In the genomic region with DNA sequence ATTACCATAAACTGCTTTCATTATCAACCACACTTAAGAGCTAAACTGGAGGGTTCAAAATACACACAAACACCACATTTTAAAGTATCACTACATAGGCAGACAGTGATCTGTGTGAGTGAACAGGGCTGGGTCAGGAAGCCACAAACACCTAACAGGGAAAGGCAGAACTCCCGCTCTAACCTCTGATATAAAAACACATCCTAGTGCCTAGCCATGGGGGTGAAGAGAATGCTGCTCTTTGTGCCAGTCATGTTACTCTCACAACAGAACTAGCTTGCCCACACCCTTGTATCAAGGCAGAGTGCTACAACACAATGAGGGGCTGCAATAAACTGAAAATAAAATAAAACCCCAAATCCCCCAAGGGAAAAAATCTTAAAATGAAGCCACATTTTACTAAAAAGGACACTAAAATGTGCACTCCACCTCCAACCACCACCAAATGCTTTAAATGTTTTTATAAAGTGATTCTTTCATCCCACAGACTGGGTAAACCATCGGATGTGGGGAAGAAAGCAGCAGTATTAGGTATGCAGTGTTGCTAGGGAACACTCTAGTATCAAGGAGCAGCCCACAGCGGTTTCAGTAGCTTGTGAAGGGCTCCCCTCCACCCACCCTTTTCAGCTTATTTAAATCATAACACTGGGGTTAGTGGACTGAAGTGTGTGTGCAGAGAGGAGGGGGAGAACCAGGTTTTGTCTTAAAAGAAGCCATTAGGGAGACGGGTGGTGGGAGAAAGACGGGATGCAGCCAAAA, we compare ENCODE assay signal across 9 cellular contexts.
DNase-seq lines count a peak whose midpoint lies in the region; ATAC-seq, FAIRE-seq and TF ChIP-seq lines count a peak whose summit lies in the region.
"Had no signal": no experiment of that assay in that cellular context is flagged by ENCODE, and none has a peak within 500 bp of the region (broad histone marks: within the 10 kb centered on the region; RNA-seq: fewer than 3 reads in every experiment).

No MANE protein-coding gene starts in this region.

- H3K27ac ChIP-seq in neural cell (ENCODE audit: low read length) = peak overlapping the region; percentile 94

- no peak for FAIRE-seq in urothelium cell line (lab: Jason Lieb, UNC)

- no peaks in the 10 kb centered on the region for H3K27me3 ChIP-seq in neural cell (ENCODE audit: insufficient read depth, low read depth, low read length)

- peak; percentile 38 for TF ChIP-seq EP300 in neural cell (conservative IDR thresholded peaks at IDR 0.05; ENCODE audit: poor library complexity, severe bottlenecking)

- H3F3A ChIP-seq in neural cell (ENCODE audit: insufficient read depth, low read length, poor library complexity, severe bottlenecking) = peaks cover 3% of the 10 kb centered on the region

- no peaks in the 10 kb centered on the region for H3K36me3 ChIP-seq in neural cell (ENCODE audit: insufficient read depth, low read length)

- peak overlapping the region; percentile 72 for H3K9ac ChIP-seq in neural cell (ENCODE audit: low read length)

- ATAC-seq in GM18498 (IDR thresholded peaks at IDR 0.05; ENCODE audit: unreplicated experiment) (peak; percentile 74), HG03442 (IDR thresholded peaks at IDR 0.05; ENCODE audit: unreplicated experiment) (peak; percentile 79), GM19467 (IDR thresholded peaks at IDR 0.05; ENCODE audit: unreplicated experiment) (no peak), GM21390 (IDR thresholded peaks at IDR 0.05; ENCODE audit: unreplicated experiment) (no peak)
- ATAC-seq: stimulated activated naive B cell treated with anti-CD40 and anti-IgM and Interleukin-4, amounts not matched to agents 10 μg/mL and 1 μg/mL and 100 μg/mL, for 72 hours had no signal

- no peaks in the 10 kb centered on the region for H3K9me2 ChIP-seq in neural cell (ENCODE audit: insufficient read depth, low read length)

- DNase-seq in activated effector memory CD4-positive, alpha-beta T cell treated with anti-CD3 and anti-CD28 coated beads, Interleukin-2, amount 50 U/mL, for 16 hours = peak; percentile 77
- DNase-seq in kidney glomerular epithelial cell (lab: John Stamatoyannopoulos, UW) = no peak
- no peak for DNase-seq in urothelium cell line (ENCODE audit: low spot score)
- DNase-seq: stimulated activated naive B cell treated with anti-CD40 and anti-IgM and Interleukin-4, amounts not matched to agents 10 μg/mL and 1 μg/mL and 100 μg/mL, for 72 hours had no signal

- H2AFZ ChIP-seq in neural cell (ENCODE audit: low read depth, low read length) = peak overlapping the region; percentile 67

- peaks cover 18% of the 10 kb centered on the region for H3K79me2 ChIP-seq in neural cell (replicated peaks; ENCODE audit: insufficient read depth, low read length)

- H3K9me3 ChIP-seq in neural cell (ENCODE audit: low read length) = no peaks in the 10 kb centered on the region

- peak; percentile 47 for TF ChIP-seq RAD21 in neural cell (conservative IDR thresholded peaks at IDR 0.05)

- TF ChIP-seq CTCF in neural cell (IDR thresholded peaks at IDR 0.05; ENCODE audit: poor library complexity, severe bottlenecking) = no peak

- no peaks in the 10 kb centered on the region for H4K20me1 ChIP-seq in neural cell (ENCODE audit: insufficient read depth)

- H3K4me2 ChIP-seq in neural cell (ENCODE audit: low read length) = peak overlapping the region; percentile 88

- H3K4me3 ChIP-seq in neural cell (ENCODE audit: low read length) = peak overlapping the region; percentile 59

TF ChIP-seq in neural cell, 6 proteins besides CTCF, POLR2A, EP300 and RAD21:
- TF ChIP-seq TAF1 (IDR thresholded peaks at IDR 0.05; ENCODE audit: low read depth) (no peak), MXI1 (conservative IDR thresholded peaks at IDR 0.05; ENCODE audit: poor library complexity, severe bottlenecking) (peak; percentile 41), POLR2AphosphoS5 (IDR thresholded peaks at IDR 0.05) (peak; percentile 53), EZH2 (IDR thresholded peaks at IDR 0.05; ENCODE audit: borderline replicate concordance, insufficient read depth, low read length, poor library complexity, severe bottlenecking) (no peak), SMC3 (conservative IDR thresholded peaks at IDR 0.05; ENCODE audit: poor library complexity) (peak; percentile 62)
- TF ChIP-seq, protein P1, sequence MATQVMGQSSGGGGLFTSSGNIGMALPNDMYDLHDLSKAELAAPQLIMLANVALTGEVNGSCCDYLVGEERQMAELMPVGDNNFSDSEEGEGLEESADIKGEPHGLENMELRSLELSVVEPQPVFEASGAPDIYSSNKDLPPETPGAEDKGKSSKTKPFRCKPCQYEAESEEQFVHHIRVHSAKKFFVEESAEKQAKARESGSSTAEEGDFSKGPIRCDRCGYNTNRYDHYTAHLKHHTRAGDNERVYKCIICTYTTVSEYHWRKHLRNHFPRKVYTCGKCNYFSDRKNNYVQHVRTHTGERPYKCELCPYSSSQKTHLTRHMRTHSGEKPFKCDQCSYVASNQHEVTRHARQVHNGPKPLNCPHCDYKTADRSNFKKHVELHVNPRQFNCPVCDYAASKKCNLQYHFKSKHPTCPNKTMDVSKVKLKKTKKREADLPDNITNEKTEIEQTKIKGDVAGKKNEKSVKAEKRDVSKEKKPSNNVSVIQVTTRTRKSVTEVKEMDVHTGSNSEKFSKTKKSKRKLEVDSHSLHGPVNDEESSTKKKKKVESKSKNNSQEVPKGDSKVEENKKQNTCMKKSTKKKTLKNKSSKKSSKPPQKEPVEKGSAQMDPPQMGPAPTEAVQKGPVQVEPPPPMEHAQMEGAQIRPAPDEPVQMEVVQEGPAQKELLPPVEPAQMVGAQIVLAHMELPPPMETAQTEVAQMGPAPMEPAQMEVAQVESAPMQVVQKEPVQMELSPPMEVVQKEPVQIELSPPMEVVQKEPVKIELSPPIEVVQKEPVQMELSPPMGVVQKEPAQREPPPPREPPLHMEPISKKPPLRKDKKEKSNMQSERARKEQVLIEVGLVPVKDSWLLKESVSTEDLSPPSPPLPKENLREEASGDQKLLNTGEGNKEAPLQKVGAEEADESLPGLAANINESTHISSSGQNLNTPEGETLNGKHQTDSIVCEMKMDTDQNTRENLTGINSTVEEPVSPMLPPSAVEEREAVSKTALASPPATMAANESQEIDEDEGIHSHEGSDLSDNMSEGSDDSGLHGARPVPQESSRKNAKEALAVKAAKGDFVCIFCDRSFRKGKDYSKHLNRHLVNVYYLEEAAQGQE (IDR thresholded peaks at IDR 0.05; ENCODE audit: borderline replicate concordance) = peak; percentile 61

Comparison
In these comparisons a context has a peak if more than half of its experiments do, and no peak if none do; other contexts are left out.
1. ATAC-seq: peak in GM18498 (single experiment) and HG03442 (single experiment); none in GM19467 (single experiment) and GM21390 (single experiment).